Comparison of ENCODE assay signal across 8 cellular contexts in genomic region chr4:70838972-70839536, GRCh38. TPM values are rescaled to one million over a fixed set of nuclear protein-coding genes. Genes with fewer than 3 reads are reported as not detected.
DNase-seq lines count a peak whose midpoint lies in the region; ATAC-seq and TF ChIP-seq lines count a peak whose summit lies in the region.

No MANE protein-coding gene starts in this region.

- H3K79me2 ChIP-seq in mammary epithelial cell (ENCODE audit: insufficient read depth, low read length): peaks cover 56% of the 10 kb centered on the region

- intact Hi-C loops in mammary epithelial cell (cut with micrococcal nuclease): loop anchor here (1.0 to 5.0 kb wide), 4 partner anchors 63 to 172 kb away; partner anchors contain the start of genes MOB1B and RUFY3

- peak overlapping the region; percentile 50 for H3K27ac ChIP-seq in mammary epithelial cell (ENCODE audit: insufficient read depth, low read depth, low read length)

- peak overlapping the region; percentile 94 for H3K4me3 Mint-ChIP-seq in WTC11

- peaks cover 15% of the 10 kb centered on the region for H3K36me3 Mint-ChIP-seq in WTC11

- H3K4me1 ChIP-seq in mammary epithelial cell (ENCODE audit: insufficient read depth, low read length): peaks cover 7% of the 10 kb centered on the region

- no peaks in the 10 kb centered on the region for H4K20me1 ChIP-seq in mammary epithelial cell (ENCODE audit: insufficient read depth, low read length)

- H3K9me3 ChIP-seq in mammary epithelial cell (replicated peaks; ENCODE audit: insufficient read depth, low read length): no peaks in the 10 kb centered on the region

- no peak for TF ChIP-seq CTCF in WTC11 (IDR thresholded peaks at IDR 0.05)
- TF ChIP-seq CTCF in mammary epithelial cell (conservative IDR thresholded peaks at IDR 0.05 in 1 of 2, IDR thresholded peaks at IDR 0.05 in 1 of 2; ENCODE audit: extremely low read depth in 1 of 2, insufficient read depth in 1 of 2, low read depth in 1 of 2, low read length in 2 of 2): no peak

- 0% methylated on average over 19 of the region's 63 CpGs for WGBS in mammary epithelial cell (ENCODE audit: low coverage, missing lambda C conversion rate)

- H3K27me3 Mint-ChIP-seq in WTC11 (ENCODE audit: low read depth): no peaks in the 10 kb centered on the region

- peak overlapping the region; percentile 91 for H3K27ac Mint-ChIP-seq in WTC11

- no peaks in the 10 kb centered on the region for H3K9me3 Mint-ChIP-seq in WTC11

- DNase-seq in DMS53 (lab: John Stamatoyannopoulos, UW) (peak; percentile 79), DMS53 treated with DMSO at 0.1 percent for 48 hours (lab: John Stamatoyannopoulos, UW; ENCODE audit: unreplicated experiment) (no peak), NCI-H1417 treated with DMSO at 0.1 percent for 48 hours (lab: John Stamatoyannopoulos, UW) (peak; percentile 38), WTC11 (ENCODE audit: low spot score) (peak; percentile 48), mammary epithelial cell (peak; percentile 64), iris pigment epithelial cell (ENCODE audit: low read depth) (peak; percentile 70)
- DNase-seq in stimulated activated CD4-positive, alpha-beta T cell treated with anti-CD3 and anti-CD28 coated beads, Interleukin-12 subunit alpha, Interleukin-12 subunit beta, amount 100 ng/mL, for 24 hours (ENCODE audit: low read depth in 2 of 2): peak; percentile 43 to 56

- no TSS peak for BruUV-seq in mammary epithelial cell (replicated peaks; lab: Mats Ljungman, UMichigan)

- peak; percentile 68 for ATAC-seq in HG02798 (IDR thresholded peaks at IDR 0.05; ENCODE audit: poor library complexity, unreplicated experiment)
- ATAC-seq in WTC11: peak; percentile 19

- in situ Hi-C loops in mammary epithelial cell (cut with MboI; ENCODE audit: low sequenced_read_pairs in 2 of 2): no loop called here

- H3K4me1 Mint-ChIP-seq in WTC11: peaks cover 20% of the 10 kb centered on the region

- peaks cover 5% of the 10 kb centered on the region for H3K36me3 ChIP-seq in mammary epithelial cell (ENCODE audit: insufficient read depth, low read length)

- peak overlapping the region; percentile 88 for H3K9ac ChIP-seq in mammary epithelial cell (ENCODE audit: insufficient read depth, low read length)

- H2AFZ ChIP-seq in mammary epithelial cell (ENCODE audit: low read depth, low read length): peak overlapping the region; percentile 94

- dilution Hi-C loops in mammary epithelial cell (cut with HindIII; ENCODE audit: low sequenced_read_pairs): no loop called here

- POLR2A ChIA-PET in WTC11 (lab: Charles Lee): interaction anchor here (0.5 to 3.1 kb wide), 4 partner anchors 63 to 154 kb away, joined by 3 to 18 read pairs (median 9); partner anchors contain the start of genes DCK and MOB1B

- CTCF ChIA-PET in WTC11 (lab: Charles Lee): interaction anchor here (1.3 to 2.1 kb wide), 5 partner anchors 63 to 171 kb away, joined by 3 to 6 read pairs (median 6); partner anchors contain the start of genes MOB1B and RUFY3
- CTCF ChIA-PET in mammary epithelial cell (lab: Charles Lee; ENCODE audit: low non-redundant PET): interaction anchor here (0.7 to 0.8 kb wide), 2 partner anchors 24 to 63 kb away, joined by 3 to 14 read pairs; no protein-coding TSS in a partner anchor

- H3K27me3 ChIP-seq in mammary epithelial cell (ENCODE audit: insufficient read depth, low read length): no peaks in the 10 kb centered on the region

- peak overlapping the region; percentile 88 for H3K4me2 ChIP-seq in mammary epithelial cell (ENCODE audit: insufficient read depth, low read depth, low read length)

- peak overlapping the region; percentile 74 to 93 (median 87) for H3K4me3 ChIP-seq in mammary epithelial cell (replicated peaks in 1 of 3; ENCODE audit: insufficient read depth in 1 of 3, low read depth in 2 of 3, low read length in 3 of 3)

TF ChIP-seq in WTC11, 78 proteins besides CTCF, POLR2A, EP300 and RAD21 (continues in another document):
- TF ChIP-seq ZNF121 (CRISPR knock-in tag; IDR thresholded peaks at IDR 0.05) (peak; percentile 54; the same call in 1 of the 2 replicates), HMGA2 (CRISPR knock-in tag; IDR thresholded peaks at IDR 0.05) (no peak), HMGXB4 (CRISPR knock-in tag; IDR thresholded peaks at IDR 0.05) (peak; percentile 45; the same call in 1 of the 2 replicates), ESRRA (CRISPR knock-in tag; IDR thresholded peaks at IDR 0.05; ENCODE audit: borderline replicate concordance) (peak; percentile 74; the same call in 1 of the 2 replicates), USF2 (CRISPR knock-in tag; IDR thresholded peaks at IDR 0.05) (no peak), USF1 (CRISPR knock-in tag; IDR thresholded peaks at IDR 0.05) (no peak), NFATC4 (CRISPR knock-in tag; IDR thresholded peaks at IDR 0.05) (no peak), TEAD1 (CRISPR knock-in tag; IDR thresholded peaks at IDR 0.05) (peak; percentile 57; the same call in 1 of the 2 replicates)
- TF ChIP-seq, protein P1, sequence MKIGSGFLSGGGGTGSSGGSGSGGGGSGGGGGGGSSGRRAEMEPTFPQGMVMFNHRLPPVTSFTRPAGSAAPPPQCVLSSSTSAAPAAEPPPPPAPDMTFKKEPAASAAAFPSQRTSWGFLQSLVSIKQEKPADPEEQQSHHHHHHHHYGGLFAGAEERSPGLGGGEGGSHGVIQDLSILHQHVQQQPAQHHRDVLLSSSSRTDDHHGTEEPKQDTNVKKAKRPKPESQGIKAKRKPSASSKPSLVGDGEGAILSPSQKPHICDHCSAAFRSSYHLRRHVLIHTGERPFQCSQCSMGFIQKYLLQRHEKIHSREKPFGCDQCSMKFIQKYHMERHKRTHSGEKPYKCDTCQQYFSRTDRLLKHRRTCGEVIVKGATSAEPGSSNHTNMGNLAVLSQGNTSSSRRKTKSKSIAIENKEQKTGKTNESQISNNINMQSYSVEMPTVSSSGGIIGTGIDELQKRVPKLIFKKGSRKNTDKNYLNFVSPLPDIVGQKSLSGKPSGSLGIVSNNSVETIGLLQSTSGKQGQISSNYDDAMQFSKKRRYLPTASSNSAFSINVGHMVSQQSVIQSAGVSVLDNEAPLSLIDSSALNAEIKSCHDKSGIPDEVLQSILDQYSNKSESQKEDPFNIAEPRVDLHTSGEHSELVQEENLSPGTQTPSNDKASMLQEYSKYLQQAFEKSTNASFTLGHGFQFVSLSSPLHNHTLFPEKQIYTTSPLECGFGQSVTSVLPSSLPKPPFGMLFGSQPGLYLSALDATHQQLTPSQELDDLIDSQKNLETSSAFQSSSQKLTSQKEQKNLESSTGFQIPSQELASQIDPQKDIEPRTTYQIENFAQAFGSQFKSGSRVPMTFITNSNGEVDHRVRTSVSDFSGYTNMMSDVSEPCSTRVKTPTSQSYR (CRISPR knock-in tag; IDR thresholded peaks at IDR 0.05): peak; percentile 70; the same call in 1 of the 2 replicates

RNA-seq across cellular contexts. Expression of gene GRSF1, which starts 0.6 kb away (rescaled TPM):
- total RNA-seq in WTC11 (2021): 84.6 to 98.5 TPM (median 84.7 TPM) in 3 replicates
- 10 to 100 TPM; 55.7 to 85.6 TPM for total RNA-seq in mammary epithelial cell
- polyA plus RNA-seq in mammary epithelial cell: 51.8 TPM
- polyA minus RNA-seq in mammary epithelial cell: 45.4 TPM
